Comparison of ENCODE assay signal across 8 cellular contexts in the genomic region with DNA sequence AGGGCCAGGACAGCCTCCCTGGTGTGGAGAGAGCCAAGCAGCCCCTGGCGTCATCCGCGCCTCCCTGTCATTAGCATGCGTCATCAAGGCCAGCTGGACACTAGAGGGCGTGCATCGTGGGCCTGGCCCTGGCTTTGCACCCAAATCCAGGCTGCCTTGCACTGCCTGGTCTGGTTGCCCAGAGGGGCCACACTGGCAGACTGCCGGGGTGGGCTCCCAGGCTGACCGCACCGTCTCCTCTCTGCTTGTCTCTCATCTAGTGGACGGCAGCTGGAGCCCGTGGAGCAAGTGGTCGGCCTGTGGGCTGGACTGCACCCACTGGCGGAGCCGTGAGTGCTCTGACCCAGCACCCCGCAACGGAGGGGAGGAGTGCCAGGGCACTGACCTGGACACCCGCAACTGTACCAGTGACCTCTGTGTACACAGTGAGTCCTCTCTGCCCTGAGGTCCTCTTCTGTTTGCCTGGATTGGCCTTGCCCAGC. TPM values are rescaled to one million over a fixed set of nuclear protein-coding genes. Genes with fewer than 3 reads are reported as not detected.
A peak's percentile ranks its signal among the peaks of the same experiment; 100 is the strongest.
DNase-seq lines count a peak whose midpoint lies in the region; ATAC-seq and TF ChIP-seq lines count a peak whose summit lies in the region.

No MANE protein-coding gene starts in this region.

- no peak overlapping the region for H2AFZ ChIP-seq in H9 (ENCODE audit: low read length)

- H3K9ac ChIP-seq in H9 (ENCODE audit: extremely low read depth, insufficient read length, low read length): no peak overlapping the region

- ATAC-seq in WTC11 (peak; percentile 86), GM21360 (IDR thresholded peaks at IDR 0.05; ENCODE audit: unreplicated experiment) (no peak), HG02623 (IDR thresholded peaks at IDR 0.05; ENCODE audit: unreplicated experiment) (no peak)
- no peak for ATAC-seq in natural killer cell treated with Interleukin-12 subunit alpha and Interleukin-12 subunit beta and Interleukin-15 and Interleukin-18, amount 100 ng/mL, for 72 hours

- H3K27ac Mint-ChIP-seq in H9: peak overlapping the region in 2 of 3 experiments; percentile 70 to 81; a peak in 3 of 7 replicates
- peak overlapping the region; percentile 76; the same call in 1 of the 2 replicates for H3K27ac Mint-ChIP-seq in WTC11
- H3K27ac Mint-ChIP-seq in natural killer cell treated with Interleukin-12 subunit alpha and Interleukin-12 subunit beta and Interleukin-15 and Interleukin-18, amount 100 ng/mL, for 72 hours: no peak overlapping the region

- no peaks in the 10 kb centered on the region for H3K79me2 ChIP-seq in H9 (ENCODE audit: insufficient read depth, low read length)

- H3K4me3 Mint-ChIP-seq in H9: no peak overlapping the region
- H3K4me3 Mint-ChIP-seq in WTC11: no peak overlapping the region
- no peak overlapping the region for H3K4me3 Mint-ChIP-seq in natural killer cell treated with Interleukin-12 subunit alpha and Interleukin-12 subunit beta and Interleukin-15 and Interleukin-18, amount 100 ng/mL, for 72 hours

- H2BK120ac ChIP-seq in H9 (ENCODE audit: low read depth, low read length, poor library complexity, severe bottlenecking): no peak overlapping the region

- peak; percentile 80 for TF ChIP-seq CTCF in H9 (conservative IDR thresholded peaks at IDR 0.05)
- TF ChIP-seq CTCF in WTC11 (IDR thresholded peaks at IDR 0.05): peak; percentile 34; the same call in 1 of the 2 replicates

- no peak overlapping the region for H3K23ac ChIP-seq in H9 (ENCODE audit: insufficient read length, low read depth, low read length)

- H3K27me3 Mint-ChIP-seq in H9 (ENCODE audit: low read depth) (peaks cover 6% of the 10 kb centered on the region), WTC11 (ENCODE audit: low read depth) (no peaks in the 10 kb centered on the region; the same call in 1 of the 2 replicates)
- H3K27me3 Mint-ChIP-seq in natural killer cell treated with Interleukin-12 subunit alpha and Interleukin-12 subunit beta and Interleukin-15 and Interleukin-18, amount 100 ng/mL, for 72 hours: peaks cover under 1 to 10% of the 10 kb centered on the region in 2 donors

- H2BK5ac ChIP-seq in H9 (ENCODE audit: insufficient read length, low read length): no peak overlapping the region

- no peak overlapping the region for H3T11ph ChIP-seq in H9 (ENCODE audit: low read length)

- H3K4ac ChIP-seq in H9 (ENCODE audit: low read depth, low read length): no peak overlapping the region

- H3K4me1 Mint-ChIP-seq in H9: peaks cover 19 to 25% of the 10 kb centered on the region in 2 experiments
- peaks cover 19% of the 10 kb centered on the region for H3K4me1 Mint-ChIP-seq in WTC11
- peaks cover 9 to 13% of the 10 kb centered on the region in 2 donors for H3K4me1 Mint-ChIP-seq in natural killer cell treated with Interleukin-12 subunit alpha and Interleukin-12 subunit beta and Interleukin-15 and Interleukin-18, amount 100 ng/mL, for 72 hours (ENCODE audit: low read depth in 2 of 2)

- H3K27me3 ChIP-seq in H9 (ENCODE audit: insufficient read depth, low read length) (no peaks in the 10 kb centered on the region), iPS DF 6.9 (ENCODE audit: control insufficient read depth, insufficient read depth, low read length) (no peaks in the 10 kb centered on the region)

- H3K56ac ChIP-seq in H9 (ENCODE audit: insufficient read length, low read depth, low read length): no peak overlapping the region

- H3K9me3 Mint-ChIP-seq in H9 (no peaks in the 10 kb centered on the region), WTC11 (no peaks in the 10 kb centered on the region)
- H3K9me3 Mint-ChIP-seq in natural killer cell treated with Interleukin-12 subunit alpha and Interleukin-12 subunit beta and Interleukin-15 and Interleukin-18, amount 100 ng/mL, for 72 hours: no peaks in the 10 kb centered on the region

- no peak overlapping the region for H3K14ac ChIP-seq in H9 (ENCODE audit: insufficient read depth, low read length)

- H4K91ac ChIP-seq in H9 (ENCODE audit: insufficient read length, low read depth, low read length): no peak overlapping the region

- H2BK15ac ChIP-seq in H9 (ENCODE audit: low read depth, low read length): no peak overlapping the region

- no peak overlapping the region for H4K5ac ChIP-seq in H9 (ENCODE audit: insufficient read length, low read depth, low read length)

- DNase-seq in A172 (ENCODE audit: low spot score) (peak; percentile 17), H9 (peak; percentile 80), WTC11 (ENCODE audit: low spot score) (peak; percentile 83), iPS DF 6.9 (ENCODE audit: low read depth, low spot score) (peak; percentile 58), T-helper 9 cell (no peak)
- DNase-seq in natural killer cell treated with Interleukin-12 subunit alpha and Interleukin-12 subunit beta and Interleukin-15 and Interleukin-18, amount 100 ng/mL, for 72 hours (ENCODE audit: low spot score): no peak

- H3K9me3 ChIP-seq in H9 (ENCODE audit: control insufficient read depth, low read depth, low read length) (no peaks in the 10 kb centered on the region), iPS DF 6.9 (ENCODE audit: control insufficient read depth, insufficient read depth, low read length) (no peaks in the 10 kb centered on the region)

- no peak overlapping the region for H3K18ac ChIP-seq in H9 (ENCODE audit: insufficient read length, low read depth, low read length)

- no peak overlapping the region for H3K27ac ChIP-seq in H9 (ENCODE audit: insufficient read length, low read depth, low read length)
- H3K27ac ChIP-seq in iPS DF 6.9 (ENCODE audit: low read length): no peak overlapping the region

- H2BK20ac ChIP-seq in H9 (ENCODE audit: low read depth, low read length, poor library complexity, severe bottlenecking): no peak overlapping the region

- POLR2A ChIA-PET in WTC11 (lab: Charles Lee): interaction anchor here (0.6 kb wide), 1 partner anchor 96 kb away, joined by 3 read pairs; no protein-coding TSS in a partner anchor

- H4K20me1 ChIP-seq in H9 (ENCODE audit: control insufficient read depth, insufficient read depth, insufficient read length): peaks cover 4% of the 10 kb centered on the region

- CTCF ChIA-PET in WTC11 (lab: Charles Lee): interaction anchor here (0.6 to 1.9 kb wide), 12 partner anchors 9 to 216 kb away, joined by 3 to 12 read pairs (median 4); partner anchors contain the start of gene FGFR4

- H3K4me1 ChIP-seq in H9 (ENCODE audit: insufficient read depth, low read length) (no peaks in the 10 kb centered on the region), iPS DF 6.9 (ENCODE audit: control insufficient read depth, insufficient read depth, low read length) (peaks cover 2% of the 10 kb centered on the region; the same call in 1 of the 2 replicates)

- H4K8ac ChIP-seq in H9 (replicated peaks; ENCODE audit: insufficient read length, low read depth, low read length): no peak overlapping the region

- H3K79me1 ChIP-seq in H9 (ENCODE audit: insufficient read depth, low read depth, low read length, poor library complexity, severe bottlenecking): no peaks in the 10 kb centered on the region

- H3K4me3 ChIP-seq in iPS DF 6.9 (ENCODE audit: low read length): no peak overlapping the region

- H3K36me3 Mint-ChIP-seq in H9 (ENCODE audit: insufficient read depth in 1 of 3, low read depth in 3 of 3) (no peaks in the 10 kb centered on the region; a peak in 1 of 7 replicates), WTC11 (no peaks in the 10 kb centered on the region)
- no peaks in the 10 kb centered on the region for H3K36me3 Mint-ChIP-seq in natural killer cell treated with Interleukin-12 subunit alpha and Interleukin-12 subunit beta and Interleukin-15 and Interleukin-18, amount 100 ng/mL, for 72 hours

- no peak overlapping the region for H2AK5ac ChIP-seq in H9 (ENCODE audit: insufficient read length, low read length)

- no peak overlapping the region for H3K4me2 ChIP-seq in H9 (ENCODE audit: insufficient read depth, insufficient read length, low read length)

- H2BK12ac ChIP-seq in H9 (ENCODE audit: insufficient read length, low read depth, low read length): no peak overlapping the region

- no peaks in the 10 kb centered on the region for H3K23me2 ChIP-seq in H9 (ENCODE audit: insufficient read length, low read depth, low read length, poor library complexity, severe bottlenecking)

- no CpG with 5 or more reads among the region's 17 CpGs for whole genome bisulfite sequencing in H9 (ENCODE audit: extremely low coverage, insufficient read length, low lambda C conversion rate)
- no CpG with 5 or more reads among the region's 17 CpGs for WGBS in iPS DF 6.9 (ENCODE audit: insufficient coverage, insufficient read length)

- no peaks in the 10 kb centered on the region; the same call in 1 of the 2 replicates for H3K36me3 ChIP-seq in iPS DF 6.9 (ENCODE audit: control insufficient read depth, insufficient read depth, low read length)

TF ChIP-seq in WTC11, 78 proteins besides CTCF, POLR2A, EP300 and RAD21 (continues in another document):
- TF ChIP-seq MYBL2 (CRISPR knock-in tag; IDR thresholded peaks at IDR 0.05) (no peak), EMX1 (CRISPR knock-in tag; IDR thresholded peaks at IDR 0.05) (no peak), ZNF121 (CRISPR knock-in tag; IDR thresholded peaks at IDR 0.05) (0 out of 2 replicates have a peak, but pooled peaks have one; percentile 2), ZNF219 (CRISPR knock-in tag; IDR thresholded peaks at IDR 0.05; ENCODE audit: borderline replicate concordance) (no peak)

RNA-seq across cellular contexts. Expression of gene HK3, which starts 29.0 kb away (rescaled TPM):
- not detected in 2 replicates for total RNA-seq in A172 (2014; rRNA removed; shearing (Covaris generic))
- total RNA-seq in H9 (2021): not detected in 2 replicates
- 0.17 to 0.18 TPM in 2 of 3 replicates, not detected in the other for total RNA-seq in WTC11 (2021)
- 10 to 100 TPM in 1 of 2 donors, under 1 TPM in 1; 0.36 to 13.3 TPM for total RNA-seq in natural killer cell treated with Interleukin-12 subunit alpha and Interleukin-12 subunit beta and Interleukin-15 and Interleukin-18, amount 100 ng/mL, for 72 hours

RNA-seq across cellular contexts. Expression of gene UNC5A, which starts 59.8 kb away (rescaled TPM):
- total RNA-seq in A172 (2014; rRNA removed; shearing (Covaris generic)): 2.9 and 3.4 TPM in 2 replicates
- total RNA-seq in H9 (2021) (4.4 and 5.3 TPM in 2 replicates), WTC11 (2021) (7.9 to 10.2 TPM (median 9.4 TPM) in 3 replicates)
- total RNA-seq in natural killer cell treated with Interleukin-12 subunit alpha and Interleukin-12 subunit beta and Interleukin-15 and Interleukin-18, amount 100 ng/mL, for 72 hours: not detected

Comparison
In these comparisons a context has a peak if more than half of its experiments do, and no peak if none do; other contexts are left out.
1. DNase-seq: peak in A172 (single experiment), H9 (single experiment), WTC11 (single experiment) and iPS DF 6.9 (single experiment); none in natural killer cell treated with Interleukin-12 subunit alpha and Interleukin-12 subunit beta and Interleukin-15 and Interleukin-18, amount 100 ng/mL, for 72 hours (single experiment) and T-helper 9 cell (single experiment).
2. H3K27ac Mint-ChIP-seq: peak in H9 (2 of 3) and WTC11 (single experiment); none in natural killer cell treated with Interleukin-12 subunit alpha and Interleukin-12 subunit beta and Interleukin-15 and Interleukin-18, amount 100 ng/mL, for 72 hours (0 of 2).